Comparison of ENCODE assay signal across 8 cellular contexts in genomic region chr6:68343901-68344300, GRCh38.
A peak's percentile ranks its signal among the peaks of the same experiment; 100 is the strongest.
DNase-seq lines count a peak whose midpoint lies in the region; ATAC-seq and TF ChIP-seq lines count a peak whose summit lies in the region.

No MANE protein-coding gene starts in this region.

- ATAC-seq in HG03159 (IDR thresholded peaks at IDR 0.05; ENCODE audit: unreplicated experiment) (peak; percentile 92), left lobe of liver (peak; percentile 83), GM21825 (IDR thresholded peaks at IDR 0.05; ENCODE audit: unreplicated experiment) (no peak)

- H3K36me3 ChIP-seq in WERI-Rb-1 (no peaks in the 10 kb centered on the region), ascending aorta (no peaks in the 10 kb centered on the region)

- no peaks in the 10 kb centered on the region for H3K4me1 ChIP-seq in ascending aorta

- H3K27me3 ChIP-seq in WERI-Rb-1 (ENCODE audit: insufficient read depth, low read depth, severe bottlenecking), result no peaks in the 10 kb centered on the region
- H3K27me3 ChIP-seq in ascending aorta, result no peaks in the 10 kb centered on the region

- peak; percentile 73 for TF ChIP-seq CTCF in WERI-Rb-1 (IDR thresholded peaks at IDR 0.05; ENCODE audit: low read depth, low read length)
- TF ChIP-seq CTCF in ascending aorta (IDR thresholded peaks at IDR 0.05), result no peak

- DNase-seq in stimulated activated CD4-positive, alpha-beta T cell treated with anti-CD3 and anti-CD28 coated beads, Interleukin-1b, Interleukin-23, amount 100 ng/mL, for 48 hours, result peak; percentile 3
- no peak for DNase-seq in stimulated activated CD4-positive, alpha-beta T cell treated with anti-CD3 and anti-CD28 coated beads, Interleukin-4, amount 100 ng/mL, for 1 hour
- DNase-seq in NCI-H2029 treated with DMSO at 0.1 percent for 48 hours (lab: John Stamatoyannopoulos, UW) (peak; percentile 84), WERI-Rb-1 (peak; percentile 73), left lobe of liver (ENCODE audit: low spot score) (no peak), ascending aorta (ENCODE audit: low spot score in 2 of 2) (no peak)

- H3K27ac ChIP-seq in WERI-Rb-1, result no peak overlapping the region
- H3K27ac ChIP-seq in ascending aorta, result no peak overlapping the region

- intact Hi-C loops in ascending aorta (cut with DNase I), result no loop called here

- no peak overlapping the region for H3K4me3 ChIP-seq in WERI-Rb-1 (ENCODE audit: low read depth, low read length)
- H3K4me3 ChIP-seq in ascending aorta, result no peak overlapping the region

- no peaks in the 10 kb centered on the region for H3K9me3 ChIP-seq in WERI-Rb-1 (ENCODE audit: severe bottlenecking)
- no peaks in the 10 kb centered on the region for H3K9me3 ChIP-seq in ascending aorta

Comparison
In these comparisons a context has a peak if more than half of its experiments do, and no peak if none do; other contexts are left out.
1. DNase-seq: peak in stimulated activated CD4-positive, alpha-beta T cell treated with anti-CD3 and anti-CD28 coated beads, Interleukin-1b, Interleukin-23, amount 100 ng/mL, for 48 hours (single experiment), NCI-H2029 treated with DMSO at 0.1 percent for 48 hours (single experiment) and WERI-Rb-1 (single experiment); none in stimulated activated CD4-positive, alpha-beta T cell treated with anti-CD3 and anti-CD28 coated beads, Interleukin-4, amount 100 ng/mL, for 1 hour (single experiment), left lobe of liver (single experiment) and ascending aorta (0 of 2).